In the genomic region with DNA sequence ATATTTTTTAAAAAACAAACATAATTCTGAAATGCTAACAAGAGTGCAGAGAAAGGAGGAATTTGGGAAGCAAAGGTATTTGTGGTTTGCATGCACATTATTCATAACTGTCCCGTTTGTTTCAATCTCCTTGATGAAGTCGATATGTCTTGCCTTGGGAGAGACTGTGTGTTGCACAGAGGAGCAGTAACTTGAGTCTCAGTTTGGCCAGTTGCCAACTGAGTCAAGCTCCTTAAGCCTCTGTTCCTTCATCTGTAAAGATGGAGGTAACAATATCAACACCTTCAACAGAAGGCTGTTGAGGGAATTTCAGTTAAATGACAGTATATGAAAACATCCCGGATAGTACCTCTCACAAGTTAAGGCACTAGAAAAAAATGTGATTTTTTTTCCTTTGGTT, we compare ENCODE assay signal across 13 cellular contexts.
A peak's percentile ranks its signal among the peaks of the same experiment; 100 is the strongest.
DNase-seq lines count a peak whose midpoint lies in the region; ATAC-seq and TF ChIP-seq lines count a peak whose summit lies in the region.
"Had no signal": no experiment of that assay in that cellular context is flagged by ENCODE, and none has a peak within 500 bp of the region (broad histone marks: within the 10 kb centered on the region; RNA-seq: fewer than 3 reads in every experiment).

No MANE protein-coding gene starts in this region.

- H3K4me2 ChIP-seq in fibroblast of lung (ENCODE audit: extremely low read depth, insufficient read depth, low read length): no peak overlapping the region

- POLR2A ChIA-PET in activated CD8-positive, alpha-beta T cell treated with anti-CD3 and anti-CD28 coated beads for 36 hours (lab: Charles Lee): no interaction called here

- H3K27me3 ChIP-seq in fibroblast of lung (ENCODE audit: control insufficient read depth, insufficient read depth, low read length): no peaks in the 10 kb centered on the region
- H3K27me3 ChIP-seq in testis: no peaks in the 10 kb centered on the region

- H3K36me3 ChIP-seq in fibroblast of lung (ENCODE audit: control insufficient read depth, insufficient read depth, low read length): no peaks in the 10 kb centered on the region
- H3K36me3 ChIP-seq in testis (ENCODE audit: low read depth, missing control alignments): no peaks in the 10 kb centered on the region

- ATAC-seq in HG02973 (IDR thresholded peaks at IDR 0.05; ENCODE audit: unreplicated experiment): no peak
- no peak for ATAC-seq in activated CD8-positive, alpha-beta T cell treated with anti-CD3 and anti-CD28 coated beads for 36 hours
- ATAC-seq: activated naive CD8-positive, alpha-beta T cell treated with anti-CD3 and anti-CD28 coated beads, Interleukin-2, amount 50 U/mL, for 24 hours; stimulated activated naive B cell treated with anti-CD40 and anti-IgM and Interleukin-4, amounts not matched to agents 10 μg/mL and 1 μg/mL and 100 μg/mL, for 72 hours had no signal

- H3K27ac ChIP-seq in fibroblast of lung (ENCODE audit: insufficient read depth, low read length) (no peak overlapping the region), testis (no peak overlapping the region)

- no peak overlapping the region for H2AFZ ChIP-seq in fibroblast of lung (ENCODE audit: low read length)

- 50 to 61% methylated on average over 3 of the region's 3 CpGs for WGBS in testis, 2 donors

- H3K9me3 ChIP-seq in fibroblast of lung (ENCODE audit: control insufficient read depth, insufficient read depth, low read depth, low read length) (no peaks in the 10 kb centered on the region), testis (no peaks in the 10 kb centered on the region)

- H3K36me3 Mint-ChIP-seq in activated CD8-positive, alpha-beta T cell treated with anti-CD3 and anti-CD28 coated beads for 36 hours (ENCODE audit: low read depth): no peaks in the 10 kb centered on the region
- H3K36me3 Mint-ChIP-seq: stimulated activated naive B cell treated with anti-CD40 and anti-IgM and Interleukin-4, amounts not matched to agents 10 μg/mL and 1 μg/mL and 100 μg/mL, for 72 hours had no signal

- H3K4me1 ChIP-seq in fibroblast of lung (ENCODE audit: control insufficient read depth, extremely low read depth, insufficient read depth, low read length): no peaks in the 10 kb centered on the region
- H3K4me1 ChIP-seq in testis: no peaks in the 10 kb centered on the region

- H3K9ac ChIP-seq in fibroblast of lung (ENCODE audit: insufficient read depth, low read length): no peak overlapping the region

- no peak for TF ChIP-seq POLR2A in testis (IDR thresholded peaks at IDR 0.05)

- DNase-seq in NCI-H748 (lab: John Stamatoyannopoulos, UW; ENCODE audit: unreplicated experiment): peak; percentile 65
- DNase-seq in NCI-H748 treated with DMSO at 0.1 percent for 48 hours (lab: John Stamatoyannopoulos, UW): no peak
- peak; percentile 76 for DNase-seq in RPMI8226
- peak; percentile 76 to 78 for DNase-seq in fibroblast of lung (ENCODE audit: low read depth in 2 of 2)
- no peak for DNase-seq in stimulated activated CD4-positive, alpha-beta T cell treated with anti-CD3 and anti-CD28 coated beads, Interleukin-15, amount 100 ng/mL, for 24 hours
- no peak for DNase-seq in testis
- no peak for DNase-seq in activated CD8-positive, alpha-beta T cell treated with anti-CD3 and anti-CD28 coated beads for 36 hours
- DNase-seq: activated naive CD8-positive, alpha-beta T cell treated with anti-CD3 and anti-CD28 coated beads, Interleukin-2, amount 50 U/mL, for 24 hours; GDM1; stimulated activated naive B cell treated with anti-CD40 and anti-IgM and Interleukin-4, amounts not matched to agents 10 μg/mL and 1 μg/mL and 100 μg/mL, for 72 hours; T-helper 2 cell had no signal

- H3K4me3 ChIP-seq in fibroblast of lung (replicated peaks in 1 of 4; ENCODE audit: control extremely low read depth in 1 of 4, insufficient read depth in 1 of 4, low read depth in 3 of 4, low read length in 4 of 4) (no peak overlapping the region), testis (no peak overlapping the region)

- H3K27ac Mint-ChIP-seq in activated CD8-positive, alpha-beta T cell treated with anti-CD3 and anti-CD28 coated beads for 36 hours: no peak overlapping the region
- H3K27ac Mint-ChIP-seq: activated naive CD8-positive, alpha-beta T cell treated with anti-CD3 and anti-CD28 coated beads, Interleukin-2, amount 50 U/mL, for 24 hours; stimulated activated naive B cell treated with anti-CD40 and anti-IgM and Interleukin-4, amounts not matched to agents 10 μg/mL and 1 μg/mL and 100 μg/mL, for 72 hours had no signal

- intact Hi-C loops in testis (cut with DNase I; ENCODE audit: low total_unique reads): no loop called here
- intact Hi-C loops in activated CD8-positive, alpha-beta T cell treated with anti-CD3 and anti-CD28 coated beads for 36 hours (cut with micrococcal nuclease): no loop called here

- H3K27me3 Mint-ChIP-seq in activated CD8-positive, alpha-beta T cell treated with anti-CD3 and anti-CD28 coated beads for 36 hours: no peaks in the 10 kb centered on the region
- H3K27me3 Mint-ChIP-seq: activated naive CD8-positive, alpha-beta T cell treated with anti-CD3 and anti-CD28 coated beads, Interleukin-2, amount 50 U/mL, for 24 hours; stimulated activated naive B cell treated with anti-CD40 and anti-IgM and Interleukin-4, amounts not matched to agents 10 μg/mL and 1 μg/mL and 100 μg/mL, for 72 hours had no signal

- H4K20me1 ChIP-seq in fibroblast of lung (ENCODE audit: control insufficient read depth, extremely low read depth, insufficient read depth, low read length): no peaks in the 10 kb centered on the region

- H3K4me3 Mint-ChIP-seq in activated CD8-positive, alpha-beta T cell treated with anti-CD3 and anti-CD28 coated beads for 36 hours: no peak overlapping the region
- H3K4me3 Mint-ChIP-seq: activated naive CD8-positive, alpha-beta T cell treated with anti-CD3 and anti-CD28 coated beads, Interleukin-2, amount 50 U/mL, for 24 hours; neural crest cell; stimulated activated naive B cell treated with anti-CD40 and anti-IgM and Interleukin-4, amounts not matched to agents 10 μg/mL and 1 μg/mL and 100 μg/mL, for 72 hours had no signal

- TF ChIP-seq CTCF in fibroblast of lung (conservative IDR thresholded peaks at IDR 0.05 in 1 of 2, IDR thresholded peaks at IDR 0.05 in 1 of 2; ENCODE audit: low read depth in 1 of 2, low read length in 2 of 2) (no peak), testis (IDR thresholded peaks at IDR 0.05) (no peak)
- no peak for TF ChIP-seq CTCF in activated CD8-positive, alpha-beta T cell treated with anti-CD3 and anti-CD28 coated beads for 36 hours (IDR thresholded peaks at IDR 0.05)

- H3K4me1 Mint-ChIP-seq in activated CD8-positive, alpha-beta T cell treated with anti-CD3 and anti-CD28 coated beads for 36 hours (ENCODE audit: low read depth): no peaks in the 10 kb centered on the region
- H3K4me1 Mint-ChIP-seq: activated naive CD8-positive, alpha-beta T cell treated with anti-CD3 and anti-CD28 coated beads, Interleukin-2, amount 50 U/mL, for 24 hours; neural crest cell; stimulated activated naive B cell treated with anti-CD40 and anti-IgM and Interleukin-4, amounts not matched to agents 10 μg/mL and 1 μg/mL and 100 μg/mL, for 72 hours had no signal

- CTCF ChIA-PET in activated CD8-positive, alpha-beta T cell treated with anti-CD3 and anti-CD28 coated beads for 36 hours (lab: Charles Lee): no interaction called here

- no peaks in the 10 kb centered on the region for H3K79me2 ChIP-seq in fibroblast of lung (ENCODE audit: control insufficient read depth, insufficient read depth, low read length)

- no peaks in the 10 kb centered on the region for H3K9me3 Mint-ChIP-seq in activated CD8-positive, alpha-beta T cell treated with anti-CD3 and anti-CD28 coated beads for 36 hours
- H3K9me3 Mint-ChIP-seq: neural crest cell; stimulated activated naive B cell treated with anti-CD40 and anti-IgM and Interleukin-4, amounts not matched to agents 10 μg/mL and 1 μg/mL and 100 μg/mL, for 72 hours had no signal

Comparison
In these comparisons a context has a peak if more than half of its experiments do, and no peak if none do; other contexts are left out.
1. DNase-seq: peak in NCI-H748 (single experiment), RPMI8226 (single experiment) and fibroblast of lung (2 of 2); none in NCI-H748 treated with DMSO at 0.1 percent for 48 hours (single experiment), stimulated activated CD4-positive, alpha-beta T cell treated with anti-CD3 and anti-CD28 coated beads, Interleukin-15, amount 100 ng/mL, for 24 hours (single experiment), testis (single experiment) and activated CD8-positive, alpha-beta T cell treated with anti-CD3 and anti-CD28 coated beads for 36 hours (single experiment).